In genomic region chr6:105432797-105433196, GRCh38 we compare ENCODE assay signal across 11 cellular contexts. TPM values are rescaled to one million over a fixed set of nuclear protein-coding genes. Genes with fewer than 3 reads are reported as not detected.
DNase-seq lines count a peak whose midpoint lies in the region; ATAC-seq and TF ChIP-seq lines count a peak whose summit lies in the region.
"Had no signal": no experiment of that assay in that cellular context is flagged by ENCODE, and none has a peak within 500 bp of the region (broad histone marks: within the 10 kb centered on the region; RNA-seq: fewer than 3 reads in every experiment).

No MANE protein-coding gene starts in this region.

- intact Hi-C loops in adrenal gland (cut with DNase I), result no loop called here

- no peak for TF ChIP-seq POLR2A in adrenal gland (IDR thresholded peaks at IDR 0.05)

- no peaks in the 10 kb centered on the region for H3K9me3 ChIP-seq in AG04450 (ENCODE audit: control insufficient read depth, insufficient read depth, low read length)
- no peaks in the 10 kb centered on the region for H3K9me3 ChIP-seq in adrenal gland (replicated peaks in 1 of 3)

- no peaks in the 10 kb centered on the region for H3K36me3 ChIP-seq in adrenal gland (replicated peaks in 1 of 2)

- no peaks in the 10 kb centered on the region for H3K27me3 ChIP-seq in AG04450 (ENCODE audit: control insufficient read depth, insufficient read depth, low read length)
- H3K27me3 ChIP-seq in adrenal gland, result no peaks in the 10 kb centered on the region

- H3K27ac ChIP-seq in AG04450 (ENCODE audit: low read depth, low read length) (no peak overlapping the region), adrenal gland (no peak overlapping the region)

- H3K4me1 ChIP-seq in adrenal gland (replicated peaks in 1 of 2), result no peaks in the 10 kb centered on the region

- TF ChIP-seq CTCF in AG04450 (IDR thresholded peaks at IDR 0.05; ENCODE audit: low read depth, low read length) (no peak), adrenal gland (IDR thresholded peaks at IDR 0.05) (no peak)

- DNase-seq in AG04450 (ENCODE audit: low read depth, low spot score) (peak; percentile 46), HPDE6-E6E7 (ENCODE audit: extremely low spot score) (peak; percentile 20), adrenal gland (peak in 5 of 7 donors; percentile 25 to 63 (median 48)), hepatic stellate cell (ENCODE audit: low spot score) (peak; percentile 31), NCI-H1048 (lab: John Stamatoyannopoulos, UW) (no peak), inferior parietal cortex (ENCODE audit: extremely low spot score) (no peak)
- DNase-seq: immature natural killer cell, NCI-H524 treated with DMSO at 0.1 percent for 48 hours, posterior cingulate gyrus had no signal

- WGBS in adrenal gland, 4 donors, result 28 to 37% (median 33%) methylated on average over 3 of the region's 3 CpGs

- CTCF ChIA-PET in AG04450 (lab: Charles Lee), result interaction anchor here (0.6 to 4.7 kb wide), 11 partner anchors 8 to 1030 kb away, joined by 3 to 59 read pairs (median 5); no protein-coding TSS in a partner anchor

- no peak for ATAC-seq in HG03280 (IDR thresholded peaks at IDR 0.05; ENCODE audit: unreplicated experiment)
- no peak for ATAC-seq in HG03354 (IDR thresholded peaks at IDR 0.05; ENCODE audit: poor library complexity, severe bottlenecking, unreplicated experiment)

- H3K4me3 ChIP-seq in AG04450 (ENCODE audit: low read depth, low read length) (no peak overlapping the region), adrenal gland (no peak overlapping the region)

- POLR2A ChIA-PET in AG04450 (lab: Yijun Ruan, JAX), result interaction anchor here (0.9 kb wide), 1 partner anchor 571 kb away, joined by 4 read pairs; no protein-coding TSS in a partner anchor

RNA-seq across cellular contexts. Expression of gene PREP, which starts 29.9 kb away (rescaled TPM):
- polyA plus RNA-seq in AG04450 (2011; rRNA removed) (16.4 and 21.2 TPM in 2 replicates), adrenal gland (10 to 100 TPM; 11.7 to 37.1 (median 14.2) TPM)
- polyA minus RNA-seq in AG04450 (2011; rRNA and poly(A)+ RNA removed), result 29.7 and 31.2 TPM in 2 replicates
- total RNA-seq in adrenal gland, result 10 to 100 TPM; 16.0 to 34.6 (median 21.9) TPM

Comparison
In these comparisons a context has a peak if more than half of its experiments do, and no peak if none do; other contexts are left out.
1. DNase-seq: peak in AG04450 (single experiment), HPDE6-E6E7 (single experiment), adrenal gland (5 of 7) and hepatic stellate cell (single experiment); none in NCI-H1048 (single experiment) and inferior parietal cortex (single experiment).